Comparison of ENCODE assay signal across 1 cellular context in the genomic region with DNA sequence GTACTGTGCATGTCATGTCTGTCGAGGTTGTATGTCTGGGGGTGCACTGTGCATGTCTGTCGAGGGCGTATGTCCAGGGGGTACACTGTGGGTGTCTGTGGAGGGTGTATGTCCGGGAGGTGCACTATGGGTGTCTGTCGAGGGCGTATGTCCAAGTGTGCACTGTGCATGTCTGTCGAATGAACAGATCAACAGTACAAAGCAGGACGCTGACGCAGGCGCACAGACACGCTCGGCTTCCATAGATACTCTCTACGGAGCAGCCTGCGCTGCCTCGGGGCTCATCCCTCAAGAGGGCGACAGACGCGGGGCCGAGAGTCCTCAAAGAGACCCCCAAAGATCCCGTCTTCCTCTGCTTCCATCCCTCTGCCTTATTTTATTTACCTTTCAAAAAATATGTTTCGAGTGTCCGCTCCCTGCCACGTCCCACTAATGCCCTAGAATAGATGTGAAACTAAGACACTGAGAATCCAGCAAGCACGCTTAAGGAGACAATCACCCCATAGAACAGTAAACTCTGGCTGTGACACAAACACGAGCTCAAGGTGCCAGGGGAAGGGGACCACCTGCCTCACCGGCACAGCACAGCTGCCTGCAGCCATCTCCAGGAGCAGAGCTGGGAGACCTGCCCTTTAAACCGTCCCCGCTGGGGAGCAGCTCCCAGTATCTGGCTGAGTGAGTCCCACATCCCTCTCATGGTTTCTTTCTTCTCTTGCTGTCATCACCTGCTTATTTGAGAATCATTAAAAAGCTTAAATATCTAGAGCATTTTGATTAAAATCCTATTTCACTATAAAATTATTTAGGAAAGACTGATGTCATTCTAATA.
TF ChIP-seq lines count a peak whose summit lies in the region.

No MANE protein-coding gene starts in this region.

TF ChIP-seq in HepG2, 621 proteins besides CTCF, POLR2A, EP300 and RAD21:
- no peak for TF ChIP-seq ZNF142 (CRISPR knock-in tag; IDR thresholded peaks at IDR 0.05)
- no peak for TF ChIP-seq ZNF343 (CRISPR knock-in tag; IDR thresholded peaks at IDR 0.05)
- TF ChIP-seq MED8 (CRISPR knock-in tag; IDR thresholded peaks at IDR 0.05; ENCODE audit: insufficient replicate concordance): no peak
- no peak for TF ChIP-seq MIER2 (CRISPR knock-in tag; IDR thresholded peaks at IDR 0.05)
- no peak for TF ChIP-seq RORA (CRISPR knock-in tag; IDR thresholded peaks at IDR 0.05)
- TF ChIP-seq, protein P1, sequence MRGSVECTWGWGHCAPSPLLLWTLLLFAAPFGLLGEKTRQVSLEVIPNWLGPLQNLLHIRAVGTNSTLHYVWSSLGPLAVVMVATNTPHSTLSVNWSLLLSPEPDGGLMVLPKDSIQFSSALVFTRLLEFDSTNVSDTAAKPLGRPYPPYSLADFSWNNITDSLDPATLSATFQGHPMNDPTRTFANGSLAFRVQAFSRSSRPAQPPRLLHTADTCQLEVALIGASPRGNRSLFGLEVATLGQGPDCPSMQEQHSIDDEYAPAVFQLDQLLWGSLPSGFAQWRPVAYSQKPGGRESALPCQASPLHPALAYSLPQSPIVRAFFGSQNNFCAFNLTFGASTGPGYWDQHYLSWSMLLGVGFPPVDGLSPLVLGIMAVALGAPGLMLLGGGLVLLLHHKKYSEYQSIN (CRISPR knock-in tag; IDR thresholded peaks at IDR 0.05; ENCODE audit: borderline replicate concordance): no peak
- TF ChIP-seq STAG1 (CRISPR knock-in tag; IDR thresholded peaks at IDR 0.05): no peak
- no peak for TF ChIP-seq HOXA9 (CRISPR knock-in tag; IDR thresholded peaks at IDR 0.05; ENCODE audit: borderline replicate concordance)
- TF ChIP-seq ZFP1 (CRISPR knock-in tag; IDR thresholded peaks at IDR 0.05): no peak
- TF ChIP-seq PRMT3 (CRISPR knock-in tag; IDR thresholded peaks at IDR 0.05; ENCODE audit: borderline replicate concordance, low read depth): no peak
- TF ChIP-seq ZNF781 (CRISPR knock-in tag; IDR thresholded peaks at IDR 0.05; ENCODE audit: borderline replicate concordance, not compliant biosample characterization): no peak
- no peak for TF ChIP-seq ONECUT2 (CRISPR knock-in tag; IDR thresholded peaks at IDR 0.05)
- no peak for TF ChIP-seq ZNF660 (CRISPR knock-in tag; IDR thresholded peaks at IDR 0.05; ENCODE audit: borderline replicate concordance, low read depth)
- TF ChIP-seq ZNF432 (CRISPR knock-in tag; IDR thresholded peaks at IDR 0.05; ENCODE audit: borderline replicate concordance): no peak
- TF ChIP-seq DBP (CRISPR knock-in tag; IDR thresholded peaks at IDR 0.05; ENCODE audit: not compliant biosample characterization): no peak
- no peak for TF ChIP-seq ARNT (IDR thresholded peaks at IDR 0.05)
- no peak for TF ChIP-seq STAT5B (CRISPR knock-in tag; IDR thresholded peaks at IDR 0.05)
- TF ChIP-seq FOXP1 (IDR thresholded peaks at IDR 0.05): no peak
- no peak for TF ChIP-seq FOXP1 (CRISPR knock-in tag; IDR thresholded peaks at IDR 0.05)
- TF ChIP-seq HMG20B (CRISPR knock-in tag; conservative IDR thresholded peaks at IDR 0.05): no peak
